ENCODE assay signal across 8 cellular contexts in genomic region chr9:33852216-33852826, GRCh38. TPM values are rescaled to one million over a fixed set of nuclear protein-coding genes. Genes with fewer than 3 reads are reported as not detected.
DNase-seq lines count a peak whose midpoint lies in the region; ATAC-seq and TF ChIP-seq lines count a peak whose summit lies in the region.

No MANE protein-coding gene starts in this region.

- TF ChIP-seq CTCF in fibroblast of mammary gland (conservative IDR thresholded peaks at IDR 0.05; ENCODE audit: control insufficient read depth, insufficient read depth, low read depth, low read length) = peak; percentile 43

- DNase-seq in NCI-H524 (lab: John Stamatoyannopoulos, UW) (peak; percentile 15 to 44), NCI-H524 treated with DMSO at 0.1 percent for 48 hours (lab: John Stamatoyannopoulos, UW) (no peak), NCI-H460 (ENCODE audit: extremely low read depth, low read depth) (peak; percentile 44), fibroblast of mammary gland (ENCODE audit: low read depth) (peak; percentile 56), SIG-M5 treated with dmso at 0.1 percent for 504 hours (lab: John Stamatoyannopoulos, UW; ENCODE audit: unreplicated experiment) (no peak)
- DNase-seq in activated T-cell treated with anti-CD3 and anti-CD28 coated beads, Interleukin-2, amount 50 U/mL, for 4 hours = peak; percentile 50
- peak; percentile 26 to 81 (median 50) for DNase-seq in naive thymus-derived CD8-positive, alpha-beta T cell

- peaks cover 39% of the 10 kb centered on the region for H3K4me1 Mint-ChIP-seq in activated T-cell treated with anti-CD3 and anti-CD28 coated beads, Interleukin-2, amount 50 U/mL, for 4 hours (ENCODE audit: low read depth)
- peaks cover 8 to 66% (median 42%) of the 10 kb centered on the region in 4 donors for H3K4me1 Mint-ChIP-seq in naive thymus-derived CD8-positive, alpha-beta T cell

- peak overlapping the region; percentile 63 for H3K27ac ChIP-seq in temporal lobe (ENCODE audit: low read depth, low read length)

- no peaks in the 10 kb centered on the region for H3K9me3 Mint-ChIP-seq in activated T-cell treated with anti-CD3 and anti-CD28 coated beads, Interleukin-2, amount 50 U/mL, for 4 hours
- no peaks in the 10 kb centered on the region for H3K9me3 Mint-ChIP-seq in naive thymus-derived CD8-positive, alpha-beta T cell

- H3K27me3 Mint-ChIP-seq in activated T-cell treated with anti-CD3 and anti-CD28 coated beads, Interleukin-2, amount 50 U/mL, for 4 hours (ENCODE audit: low read depth) = no peaks in the 10 kb centered on the region
- H3K27me3 Mint-ChIP-seq in naive thymus-derived CD8-positive, alpha-beta T cell = no peaks in the 10 kb centered on the region

- no peak overlapping the region for H3K4me3 Mint-ChIP-seq in activated T-cell treated with anti-CD3 and anti-CD28 coated beads, Interleukin-2, amount 50 U/mL, for 4 hours
- no peak overlapping the region for H3K4me3 Mint-ChIP-seq in naive thymus-derived CD8-positive, alpha-beta T cell

- peak overlapping the region in 5 of 10 donors; percentile 32 to 79 (median 60) for H3K27ac Mint-ChIP-seq in naive thymus-derived CD8-positive, alpha-beta T cell

- H3K4me3 ChIP-seq in fibroblast of mammary gland (ENCODE audit: control insufficient read depth, low read depth, low read length) = no peak overlapping the region

- ATAC-seq in activated T-cell treated with anti-CD3 and anti-CD28 coated beads, Interleukin-2, amount 50 U/mL, for 4 hours = peak in 1 of 2 donors; percentile 59
- ATAC-seq in naive thymus-derived CD8-positive, alpha-beta T cell = peak; percentile 52 to 75

- H3K36me3 Mint-ChIP-seq in activated T-cell treated with anti-CD3 and anti-CD28 coated beads, Interleukin-2, amount 50 U/mL, for 4 hours (ENCODE audit: insufficient read depth) = no peaks in the 10 kb centered on the region
- H3K36me3 Mint-ChIP-seq in naive thymus-derived CD8-positive, alpha-beta T cell = peaks cover 0 to 19% (median 0%) of the 10 kb centered on the region in 3 donors

- POLR2A ChIA-PET in naive thymus-derived CD8-positive, alpha-beta T cell (lab: Charles Lee) = interaction anchor here (0.6 to 0.8 kb wide), 2 partner anchors 39 to 45 kb away, joined by 3 to 5 read pairs; no protein-coding TSS in a partner anchor

RNA-seq across cellular contexts. Expression of gene UBE2R2, which starts 35.4 kb away (rescaled TPM):
- total RNA-seq in NCI-H460 (2014; rRNA removed; shearing (Covaris generic)) = 15.0 and 16.9 TPM in 2 replicates
- 7.7 and 10.8 TPM in 2 replicates for polyA plus RNA-seq in NCI-H460 (2014; cell fraction: nucleus; rRNA removed)
- total RNA-seq in activated T-cell treated with anti-CD3 and anti-CD28 coated beads, Interleukin-2, amount 50 U/mL, for 4 hours = 10 to 100 TPM; 25.9 to 31.9 (median 26.6) TPM
- total RNA-seq in naive thymus-derived CD8-positive, alpha-beta T cell = 10 to 100 TPM; 29.7 to 32.1 TPM
- 10 to 100 TPM; 13.1 to 16.1 (median 13.4) TPM for polyA plus RNA-seq in naive thymus-derived CD8-positive, alpha-beta T cell
- 29.0 TPM for total RNA-seq in temporal lobe

RNA-seq across cellular contexts. Expression of gene PRSS3, which starts 57.0 kb away (rescaled TPM):
- not detected in 2 replicates for total RNA-seq in NCI-H460 (2014; rRNA removed; shearing (Covaris generic))
- polyA plus RNA-seq in NCI-H460 (2014; cell fraction: nucleus; rRNA removed) = not detected in 2 replicates
- total RNA-seq in activated T-cell treated with anti-CD3 and anti-CD28 coated beads, Interleukin-2, amount 50 U/mL, for 4 hours = 1 to 10 TPM in 1 of 3 donors, under 1 TPM in 2; 0.76 to 1.3 (median 0.82) TPM
- under 1 TPM in 1 of 2 experiments, not detected in 1; 0.52 TPM for total RNA-seq in naive thymus-derived CD8-positive, alpha-beta T cell
- polyA plus RNA-seq in naive thymus-derived CD8-positive, alpha-beta T cell = not detected
- 0.25 TPM for total RNA-seq in temporal lobe

Comparison
In these comparisons a context has a peak if more than half of its experiments do, and no peak if none do; other contexts are left out.
1. DNase-seq: peak in NCI-H524 (2 of 2), NCI-H460 (single experiment), activated T-cell treated with anti-CD3 and anti-CD28 coated beads, Interleukin-2, amount 50 U/mL, for 4 hours (single experiment), fibroblast of mammary gland (single experiment) and naive thymus-derived CD8-positive, alpha-beta T cell (10 of 10); none in NCI-H524 treated with DMSO at 0.1 percent for 48 hours (single experiment) and SIG-M5 treated with dmso at 0.1 percent for 504 hours (single experiment).